Comparison of ENCODE assay signal across 25 cellular contexts in the genomic region with DNA sequence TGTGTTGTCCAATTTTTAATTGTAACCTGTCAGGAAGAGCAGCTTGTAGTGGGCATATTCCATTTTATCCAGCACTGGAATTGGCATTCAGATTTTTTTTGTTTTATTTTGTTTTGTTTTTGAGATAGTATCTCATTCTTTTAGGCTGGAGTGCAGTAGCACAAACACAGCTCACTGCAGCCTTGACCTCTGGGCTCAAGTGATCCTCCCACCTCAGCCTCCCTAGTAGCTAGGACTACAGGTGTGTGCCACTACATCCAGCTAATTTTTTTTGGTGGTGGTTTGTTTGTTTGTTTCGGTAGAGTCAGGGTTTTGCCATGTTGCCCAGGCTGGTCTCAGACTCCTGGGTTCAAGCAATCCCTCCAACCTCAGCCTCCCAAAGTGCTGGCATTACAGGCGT. TPM values are rescaled to one million over a fixed set of nuclear protein-coding genes. Genes with fewer than 3 reads are reported as not detected.
DNase-seq lines count a peak whose midpoint lies in the region; ATAC-seq, FAIRE-seq and TF ChIP-seq lines count a peak whose summit lies in the region.
"Had no signal": no experiment of that assay in that cellular context is flagged by ENCODE, and none has a peak within 500 bp of the region (broad histone marks: within the 10 kb centered on the region; RNA-seq: fewer than 3 reads in every experiment).

No MANE protein-coding gene starts in this region.

- FAIRE-seq in HepG2 (lab: Jason Lieb, UNC) (no peak), astrocyte (lab: Jason Lieb, UNC) (no peak)
- FAIRE-seq: A549, GM12891, GM18507 had no signal

- no peak overlapping the region for H3K9ac ChIP-seq in HepG2 (ENCODE audit: insufficient read depth, low read depth, low read length)
- H3K9ac ChIP-seq in astrocyte (ENCODE audit: low read length): no peak overlapping the region
- H3K9ac ChIP-seq in subcutaneous abdominal adipose tissue (ENCODE audit: low read length in 5 of 5): no peak overlapping the region
- H3K9ac ChIP-seq: BLaER1 treated with 17β-estradiol and CSF1 and Interleukin-3, amounts not matched to agents 10 nM and 100 nM; GM23248 had no signal

- DNase-seq in HepG2 (ENCODE audit: low spot score) (no peak), right lobe of liver (no peak), astrocyte (ENCODE audit: low read depth) (no peak), nephron progenitor cell (no peak), suprapubic skin (ENCODE audit: low spot score in 2 of 2) (no peak), dorsolateral prefrontal cortex (no peak), islet precursor cell (no peak)
- DNase-seq: 8988T; ACHN; AML-193; BE2C; Calu3; CD4-positive, alpha-beta memory T cell; COR-L47; DMS53; DMS79 treated with DMSO at 0.1 percent for 48 hours; GF-D8; GM23248; H9 had no signal

- no peaks in the 10 kb centered on the region for H3K27me3 ChIP-seq in HepG2 (ENCODE audit: control insufficient read depth in 1 of 2, insufficient read depth in 2 of 2, low read length in 2 of 2)
- no peaks in the 10 kb centered on the region for H3K27me3 ChIP-seq in right lobe of liver
- H3K27me3 ChIP-seq in astrocyte (ENCODE audit: insufficient read depth, low read length): no peaks in the 10 kb centered on the region
- no peaks in the 10 kb centered on the region for H3K27me3 ChIP-seq in subcutaneous abdominal adipose tissue (ENCODE audit: control insufficient read depth in 5 of 5, insufficient read depth in 4 of 5, low read length in 5 of 5)
- no peaks in the 10 kb centered on the region for H3K27me3 ChIP-seq in suprapubic skin
- H3K27me3 ChIP-seq in dorsolateral prefrontal cortex: no peaks in the 10 kb centered on the region
- H3K27me3 ChIP-seq: BE2C; BLaER1 treated with 17β-estradiol and CSF1 and Interleukin-3, amounts not matched to agents 10 nM and 100 nM had no signal

- H3K27ac ChIP-seq in HepG2 (ENCODE audit: extremely low read length, insufficient read depth, low read length) (no peak overlapping the region), right lobe of liver (no peak overlapping the region), astrocyte (ENCODE audit: low read depth, low read length) (no peak overlapping the region), subcutaneous abdominal adipose tissue (ENCODE audit: low read depth, low read length) (peak overlapping the region; percentile 33), suprapubic skin (no peak overlapping the region), dorsolateral prefrontal cortex (no peak overlapping the region)
- H3K27ac ChIP-seq: A549; BLaER1 treated with 17β-estradiol and CSF1 and Interleukin-3, amounts not matched to agents 10 nM and 100 nM; GM23248 had no signal

- H3K27ac Mint-ChIP-seq in astrocyte (ENCODE audit: unreplicated experiment): peak overlapping the region; percentile 20
- H3K27ac Mint-ChIP-seq in nephron progenitor cell: peak overlapping the region; percentile 70

- POLR2A ChIA-PET in HepG2 (lab: Yijun Ruan, JAX): no interaction called here

- CTCF ChIA-PET in HepG2 (lab: Yijun Ruan, JAX; ENCODE audit: low intra/inter-chr PET ratio, low total read pairs): no interaction called here

- TF ChIP-seq POLR2A in HepG2 (IDR thresholded peaks at IDR 0.05; ENCODE audit: insufficient read depth in 1 of 2, low read depth in 2 of 2, low read length in 2 of 2) (no peak), right lobe of liver (IDR thresholded peaks at IDR 0.05) (no peak), suprapubic skin (IDR thresholded peaks at IDR 0.05) (no peak)

- H3K4me2 ChIP-seq in HepG2 (ENCODE audit: low read depth, low read length) (no peak overlapping the region), astrocyte (ENCODE audit: low read length) (no peak overlapping the region)
- H3K4me2 ChIP-seq: A549; BLaER1 treated with 17β-estradiol and CSF1 and Interleukin-3, amounts not matched to agents 10 nM and 100 nM had no signal

- H3K4me3 ChIP-seq in HepG2 (replicated peaks in 1 of 3; ENCODE audit: insufficient read depth in 1 of 3, low read depth in 2 of 3, low read length in 3 of 3): no peak overlapping the region
- no peak overlapping the region for H3K4me3 ChIP-seq in right lobe of liver
- no peak overlapping the region for H3K4me3 ChIP-seq in astrocyte (ENCODE audit: insufficient read depth, low read depth, low read length)
- H3K4me3 ChIP-seq in subcutaneous abdominal adipose tissue (ENCODE audit: low read depth in 1 of 5, low read length in 5 of 5): no peak overlapping the region
- H3K4me3 ChIP-seq in suprapubic skin: no peak overlapping the region
- no peak overlapping the region for H3K4me3 ChIP-seq in dorsolateral prefrontal cortex
- H3K4me3 ChIP-seq: A549; BLaER1 treated with 17β-estradiol and CSF1 and Interleukin-3, amounts not matched to agents 10 nM and 100 nM; GM23248 had no signal

- peaks cover 18% of the 10 kb centered on the region for H3K79me2 ChIP-seq in HepG2 (ENCODE audit: insufficient read depth, low read length)
- peaks cover 46% of the 10 kb centered on the region for H3K79me2 ChIP-seq in astrocyte (ENCODE audit: insufficient read depth, low read length)

- 0 out of 2 replicates have a peak, but pooled peaks cover 7% of the 10 kb centered on the region for H3K4me1 ChIP-seq in HepG2 (ENCODE audit: insufficient read depth, low read length)
- no peaks in the 10 kb centered on the region for H3K4me1 ChIP-seq in right lobe of liver
- H3K4me1 ChIP-seq in astrocyte (ENCODE audit: insufficient read depth, low read length): no peaks in the 10 kb centered on the region
- peaks cover 0 to 8% (median 0%) of the 10 kb centered on the region in 5 donors for H3K4me1 ChIP-seq in subcutaneous abdominal adipose tissue (ENCODE audit: control insufficient read depth in 5 of 5, insufficient read depth in 5 of 5, low read length in 5 of 5)
- H3K4me1 ChIP-seq in suprapubic skin: no peaks in the 10 kb centered on the region
- H3K4me1 ChIP-seq: A549; BE2C; BLaER1 treated with 17β-estradiol and CSF1 and Interleukin-3, amounts not matched to agents 10 nM and 100 nM had no signal

- H3K9me3 Mint-ChIP-seq in astrocyte (ENCODE audit: unreplicated experiment) (no peaks in the 10 kb centered on the region), nephron progenitor cell (peaks cover 4% of the 10 kb centered on the region)
- H3K9me3 Mint-ChIP-seq: H9 had no signal

- H3K4me1 Mint-ChIP-seq in astrocyte (ENCODE audit: low read depth, unreplicated experiment) (peaks cover 6% of the 10 kb centered on the region), nephron progenitor cell (peaks cover 20% of the 10 kb centered on the region)

- intact Hi-C loops in HepG2 (cut with micrococcal nuclease; ENCODE audit: unreplicated experiment): no loop called here
- intact Hi-C loops in right lobe of liver (cut with DNase I): no loop called here
- intact Hi-C loops in dorsolateral prefrontal cortex (cut with DNase I): no loop called here

- TF ChIP-seq RAD21 in HepG2 (CRISPR knock-in tag; IDR thresholded peaks at IDR 0.05): no peak

- no peaks in the 10 kb centered on the region for H3K27me3 Mint-ChIP-seq in astrocyte (ENCODE audit: low read depth, unreplicated experiment)
- H3K27me3 Mint-ChIP-seq in nephron progenitor cell (ENCODE audit: low read depth, poor library complexity): no peaks in the 10 kb centered on the region
- H3K27me3 Mint-ChIP-seq: CD4-positive, alpha-beta memory T cell had no signal

- no peak for TF ChIP-seq EP300 in HepG2 (IDR thresholded peaks at IDR 0.05; ENCODE audit: low read depth in 2 of 2, low read length in 2 of 2)
- no peak for TF ChIP-seq EP300 in HepG2 (CRISPR knock-in tag; IDR thresholded peaks at IDR 0.05; ENCODE audit: borderline replicate concordance)
- no peak for TF ChIP-seq EP300 in suprapubic skin (IDR thresholded peaks at IDR 0.05)

- in situ Hi-C loops in HepG2 (cut with HindIII; ENCODE audit: extremely low pct_ligation_motif_present, low pct_unique_long_range_greater_than_20kb): no loop called here

- ATAC-seq in HepG2 (no peak), right lobe of liver (no peak)
- ATAC-seq: A549, HCT116 had no signal

- H4K20me1 ChIP-seq in HepG2 (ENCODE audit: insufficient read depth, low read length): no peaks in the 10 kb centered on the region
- H4K20me1 ChIP-seq in astrocyte (ENCODE audit: insufficient read depth, low read length): peaks cover 27% of the 10 kb centered on the region

- H3K36me3 ChIP-seq in HepG2 (replicated peaks in 1 of 2; ENCODE audit: control insufficient read depth in 1 of 2, insufficient read depth in 2 of 2, low read length in 2 of 2) (peaks cover 2 to 17% of the 10 kb centered on the region in 2 experiments; a peak in 3 of 5 replicates), right lobe of liver (no peaks in the 10 kb centered on the region), astrocyte (ENCODE audit: insufficient read depth, low read length) (no peaks in the 10 kb centered on the region), subcutaneous abdominal adipose tissue (ENCODE audit: control insufficient read depth in 5 of 5, insufficient read depth in 5 of 5, low read length in 5 of 5) (peaks cover 0 to 7% (median 5%) of the 10 kb centered on the region in 5 donors), suprapubic skin (no peaks in the 10 kb centered on the region)

- no peaks in the 10 kb centered on the region for H3K9me3 ChIP-seq in HepG2 (ENCODE audit: low read length)
- no peaks in the 10 kb centered on the region for H3K9me3 ChIP-seq in right lobe of liver
- no peaks in the 10 kb centered on the region for H3K9me3 ChIP-seq in astrocyte (ENCODE audit: insufficient read depth, low read depth, low read length)
- no peaks in the 10 kb centered on the region for H3K9me3 ChIP-seq in subcutaneous abdominal adipose tissue (ENCODE audit: control insufficient read depth in 5 of 5, low read length in 5 of 5)
- H3K9me3 ChIP-seq in suprapubic skin: no peaks in the 10 kb centered on the region
- H3K9me3 ChIP-seq: A549, BE2C had no signal

- TF ChIP-seq CTCF in HepG2 (CRISPR knock-in tag; IDR thresholded peaks at IDR 0.05) (no peak), right lobe of liver (IDR thresholded peaks at IDR 0.05) (no peak), astrocyte (IDR thresholded peaks at IDR 0.05; ENCODE audit: insufficient read depth, low read depth, low read length) (no peak), nephron progenitor cell (IDR thresholded peaks at IDR 0.05) (no peak), suprapubic skin (IDR thresholded peaks at IDR 0.05) (no peak), dorsolateral prefrontal cortex (IDR thresholded peaks at IDR 0.05 in 54 of 56, conservative IDR thresholded peaks at IDR 0.05 in 2 of 56; ENCODE audit: low read depth in 1 of 56, partially characterized antibody in 56 of 56) (no peak)

- H3K36me3 Mint-ChIP-seq in astrocyte (ENCODE audit: low read depth, unreplicated experiment): peaks cover 11% of the 10 kb centered on the region
- peaks cover 40% of the 10 kb centered on the region for H3K36me3 Mint-ChIP-seq in nephron progenitor cell (ENCODE audit: low read depth)

- 97% methylated on average over 2 of the region's 2 CpGs for WGBS in HepG2 (ENCODE audit: low lambda C conversion rate)
- WGBS in right lobe of liver (ENCODE audit: insufficient coverage, low coverage, low lambda C conversion rate, missing lambda C conversion rate): 100% methylated on average over 1 of the region's 2 CpGs
- WGBS in suprapubic skin: 100% methylated on average over 2 of the region's 2 CpGs

- no TSS peak for BruUV-seq in HepG2 (replicated peaks; lab: Mats Ljungman, UMichigan)

- H3K4me3 Mint-ChIP-seq in astrocyte (ENCODE audit: unreplicated experiment) (no peak overlapping the region), nephron progenitor cell (no peak overlapping the region)
- H3K4me3 Mint-ChIP-seq: CD4-positive, alpha-beta memory T cell; H9 had no signal

- H2AFZ ChIP-seq in HepG2 (ENCODE audit: low read length) (no peak overlapping the region), astrocyte (ENCODE audit: low read depth, low read length) (no peak overlapping the region)
- H2AFZ ChIP-seq: GM23248 had no signal

RNA-seq across cellular contexts. Expression of gene GUSB, which starts 44.7 kb away (rescaled TPM):
- total RNA-seq in HepG2 (2016; rRNA removed; fragmentation: Illumina TruSeq; extraction: Trizol): 8.8 and 18.8 TPM in 2 replicates
- total RNA-seq in HepG2 (2016; cell fraction: cytosol; rRNA removed; fragmentation: Illumina TruSeq; extraction: Trizol; ENCODE audit: low read depth): 11.7 and 12.8 TPM in 2 replicates
- total RNA-seq in HepG2 (2016; cell fraction: insoluble cytoplasmic fraction; rRNA removed; fragmentation: Illumina TruSeq; extraction: Trizol): 7.4 and 20.2 TPM in 2 replicates
- total RNA-seq in HepG2 (2016; cell fraction: membrane; rRNA removed; fragmentation: Illumina TruSeq; extraction: Trizol): 9.2 and 10.8 TPM in 2 replicates
- total RNA-seq in HepG2 (2016; cell fraction: nucleus; rRNA removed; fragmentation: Illumina TruSeq; extraction: Trizol): 26.0 and 31.3 TPM in 2 replicates
- polyA plus RNA-seq in HepG2 (2011; rRNA removed): 57.6 and 60.0 TPM in 2 replicates
- polyA plus RNA-seq in HepG2 (2011; cell fraction: cytosol; rRNA removed): 46.9 and 57.2 TPM in 2 replicates
- polyA plus RNA-seq in HepG2 (2011; cell fraction: nucleus; rRNA removed): 214 and 218 TPM in 2 replicates
- 46.7 and 48.2 TPM in 2 replicates for polyA plus RNA-seq in HepG2 (2012)
- polyA plus RNA-seq in HepG2 (2016; cell fraction: cytosol; fragmentation: Illumina TruSeq; extraction: Trizol; ENCODE audit: low read depth): 9.4 and 10.5 TPM in 2 replicates
- polyA plus RNA-seq in HepG2 (2016; cell fraction: insoluble cytoplasmic fraction; fragmentation: Illumina TruSeq; extraction: Trizol; ENCODE audit: low read depth): 14.4 and 16.6 TPM in 2 replicates
- polyA plus RNA-seq in HepG2 (2016; cell fraction: membrane; fragmentation: Illumina TruSeq; extraction: Trizol; ENCODE audit: low read depth): 10.4 and 12.2 TPM in 2 replicates
- 88.4 and 99.7 TPM in 2 replicates for polyA plus RNA-seq in HepG2 (2016; cell fraction: nucleus; fragmentation: Illumina TruSeq; extraction: Trizol; ENCODE audit: insufficient read depth, low read depth)
- 85.0 and 99.2 TPM in 2 replicates for polyA minus RNA-seq in HepG2 (2011; rRNA and poly(A)+ RNA removed; ENCODE audit: low replicate concordance)
- 18.2 and 24.4 TPM in 2 replicates for polyA minus RNA-seq in HepG2 (2011; cell fraction: cytosol; rRNA and poly(A)+ RNA removed)
- 23.9 and 27.4 TPM in 2 replicates for polyA minus RNA-seq in HepG2 (2011; cell fraction: nucleus; rRNA and poly(A)+ RNA removed)
- total RNA-seq in right lobe of liver: 10 to 100 TPM; 49.1 to 87.2 (median 67.7) TPM
- 18.3 and 20.0 TPM in 2 replicates for total RNA-seq in astrocyte
- 10 to 100 TPM; 10.7 to 27.1 (median 20.7) TPM for total RNA-seq in suprapubic skin
- total RNA-seq in dorsolateral prefrontal cortex: 10 to 100 TPM; 16.7 to 43.9 (median 26.7) TPM
